Comparison of ENCODE assay signal across 1 cellular context in genomic region chr22:46366801-46367706, GRCh38.
TF ChIP-seq lines count a peak whose summit lies in the region.

No MANE protein-coding gene starts in this region.

TF ChIP-seq in IMR-90, 13 proteins besides CTCF, POLR2A, EP300 and RAD21:
- TF ChIP-seq FOS (IDR thresholded peaks at IDR 0.05; ENCODE audit: low read depth, low read length) (no peak), ELK1 (IDR thresholded peaks at IDR 0.05; ENCODE audit: borderline replicate concordance, low read depth, low read length) (no peak), RCOR1 (IDR thresholded peaks at IDR 0.05; ENCODE audit: insufficient replicate concordance, low read length) (no peak), SMC3 (IDR thresholded peaks at IDR 0.05; ENCODE audit: low read depth, low read length) (no peak)
